Comparison of ENCODE assay signal across 23 cellular contexts in the genomic region with DNA sequence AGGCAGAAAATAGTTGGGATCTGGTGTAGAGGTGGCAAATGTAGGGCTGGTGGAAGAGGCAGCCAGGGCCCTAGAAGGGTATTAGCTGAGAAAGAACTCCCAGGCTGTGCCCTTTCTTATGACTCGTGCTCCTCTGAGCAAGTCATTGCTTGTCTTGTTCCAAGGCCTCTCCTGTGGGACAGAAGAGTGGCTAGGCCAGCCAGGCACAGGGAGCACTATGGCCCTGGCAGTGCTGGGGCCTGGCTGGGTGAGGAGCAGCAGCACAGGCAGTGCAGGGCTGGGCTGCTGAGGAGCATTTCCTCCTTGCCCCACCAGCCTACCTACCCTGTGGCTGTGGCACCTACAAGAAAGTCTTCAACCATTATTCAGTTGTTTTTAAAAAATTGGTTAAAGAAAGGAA.
"Had no signal": no experiment of that assay in that cellular context is flagged by ENCODE, and none has a peak within 500 bp of the region (broad histone marks: within the 10 kb centered on the region; RNA-seq: fewer than 3 reads in every experiment).

No MANE protein-coding gene starts in this region.

- H3K4me1 Mint-ChIP-seq: naive thymus-derived CD4-positive, alpha-beta T cell; nephron progenitor cell had no signal

- H3K36me3 ChIP-seq: esophagus muscularis mucosa, gastroesophageal sphincter, neutrophil, sigmoid colon, tibial artery, upper lobe of left lung, uterus had no signal

- H3K27me3 ChIP-seq: dorsolateral prefrontal cortex, esophagus muscularis mucosa, gastroesophageal sphincter, neutrophil, sigmoid colon, tibial artery, upper lobe of left lung, uterus had no signal

- DNase-seq: dorsolateral prefrontal cortex; effector CD8-positive, alpha-beta T cell; glutamatergic neuron; islet precursor cell; left cardiac atrium; left ventricle myocardium superior; mesendoderm; naive thymus-derived CD4-positive, alpha-beta T cell; nephron progenitor cell; psoas muscle; sigmoid colon; stimulated activated CD4-positive, alpha-beta T cell treated with anti-CD3 and anti-CD28 coated beads, Interleukin-2, amount 100 ng/mL, for 24 hours; stimulated activated CD4-positive, alpha-beta T cell treated with anti-CD3 and anti-CD28 coated beads, Interleukin-4, amount 100 ng/mL, for 4 hours; stimulated activated naive CD4-positive, alpha-beta T cell; tibial artery; uterus had no signal

- H3K9me3 Mint-ChIP-seq: nephron progenitor cell had no signal

- H3K4me1 ChIP-seq: esophagus muscularis mucosa, gastroesophageal sphincter, psoas muscle, sigmoid colon, upper lobe of left lung, uterus had no signal

- H3K27ac Mint-ChIP-seq: naive thymus-derived CD4-positive, alpha-beta T cell had no signal

- H3K4me3 Mint-ChIP-seq: naive thymus-derived CD4-positive, alpha-beta T cell; nephron progenitor cell had no signal

- H3K27ac ChIP-seq: coronary artery, dorsolateral prefrontal cortex, esophagus muscularis mucosa, gastroesophageal sphincter, neutrophil, psoas muscle, sigmoid colon, skin epidermis, tibial artery, upper lobe of left lung, uterus had no signal

- H3K4me3 ChIP-seq: coronary artery, dorsolateral prefrontal cortex, esophagus muscularis mucosa, gastroesophageal sphincter, lung, psoas muscle, sigmoid colon, skin epidermis, tibial artery, upper lobe of left lung, uterus had no signal

- ATAC-seq: gastroesophageal sphincter; left cardiac atrium; left ventricle myocardium superior; naive thymus-derived CD4-positive, alpha-beta T cell; psoas muscle had no signal

- H3K9me3 ChIP-seq: esophagus muscularis mucosa, gastroesophageal sphincter, neutrophil, psoas muscle, sigmoid colon, tibial artery, upper lobe of left lung, uterus had no signal
